ENCODE assay signal across 12 cellular contexts in the genomic region with DNA sequence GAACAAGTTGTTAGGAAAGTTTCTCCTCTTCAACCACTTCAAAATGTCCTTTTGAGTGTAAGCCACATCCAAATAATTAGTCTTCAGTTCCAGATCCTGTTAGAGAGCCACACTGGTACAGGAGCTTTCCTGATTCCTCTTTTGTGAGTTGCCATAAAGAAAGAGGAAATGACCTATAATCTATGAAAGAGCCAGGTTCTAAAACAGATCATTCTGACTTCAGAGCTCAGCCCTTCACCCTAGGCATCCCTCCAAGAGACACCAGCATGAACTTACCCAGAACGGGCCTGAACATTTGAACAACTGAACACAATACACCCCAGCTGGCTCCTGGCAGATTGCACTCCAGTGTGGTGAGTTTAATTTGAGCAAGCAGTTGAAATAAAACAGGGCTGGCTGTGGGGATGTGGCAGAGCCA. TPM values are rescaled to one million over a fixed set of nuclear protein-coding genes. Genes with fewer than 3 reads are reported as not detected.
DNase-seq lines count a peak whose midpoint lies in the region; ATAC-seq and TF ChIP-seq lines count a peak whose summit lies in the region.
"Had no signal": no experiment of that assay in that cellular context is flagged by ENCODE, and none has a peak within 500 bp of the region (broad histone marks: within the 10 kb centered on the region; RNA-seq: fewer than 3 reads in every experiment).

No MANE protein-coding gene starts in this region.

- H3K27ac ChIP-seq in lower lobe of right lung (no peak overlapping the region), prostate gland (no peak overlapping the region), smooth muscle cell (ENCODE audit: low read depth) (no peak overlapping the region)
- H3K27ac ChIP-seq: neural progenitor cell had no signal

- DNase-seq in GM12865 (ENCODE audit: low read depth) (peak; percentile 49), NCI-H1694 treated with DMSO at 0.1 percent for 48 hours (lab: John Stamatoyannopoulos, UW) (peak; percentile 80), lower lobe of right lung (no peak), prostate gland (ENCODE audit: low spot score) (no peak), cortex of kidney (lab: John Stamatoyannopoulos, UW) (no peak), smooth muscle cell (lab: John Stamatoyannopoulos, UW; ENCODE audit: unreplicated experiment) (no peak)
- DNase-seq: activated CD4-positive, CD25-positive, alpha-beta regulatory T cell treated with anti-CD3 and anti-CD28 coated beads, Interleukin-2, amount 50 U/mL, for 72 hours; endodermal cell; immature natural killer cell had no signal

- WGBS in prostate gland = 6% methylated on average over 1 of the region's 1 CpG
- WGBS in smooth muscle cell (ENCODE audit: low lambda C conversion rate) = 72% methylated on average over 1 of the region's 1 CpG

- no peaks in the 10 kb centered on the region for H3K4me1 ChIP-seq in lower lobe of right lung
- H3K4me1 ChIP-seq in prostate gland (replicated peaks) = no peaks in the 10 kb centered on the region
- H3K4me1 ChIP-seq in smooth muscle cell (ENCODE audit: low read depth) = no peaks in the 10 kb centered on the region
- H3K4me1 ChIP-seq: neural progenitor cell had no signal

- no peak overlapping the region for H3K4me3 ChIP-seq in GM12865 (ENCODE audit: low read depth, low read length)
- no peak overlapping the region for H3K4me3 ChIP-seq in lower lobe of right lung
- no peak overlapping the region for H3K4me3 ChIP-seq in prostate gland
- H3K4me3 ChIP-seq in smooth muscle cell = no peak overlapping the region
- H3K4me3 ChIP-seq: neural progenitor cell had no signal

- H3K79me2 ChIP-seq in smooth muscle cell (ENCODE audit: low read depth) = no peaks in the 10 kb centered on the region

- intact Hi-C loops in lower lobe of right lung (cut with DNase I) = no loop called here
- intact Hi-C loops in prostate gland (cut with DNase I) = no loop called here

- no peaks in the 10 kb centered on the region for H3K9me3 ChIP-seq in lower lobe of right lung
- no peaks in the 10 kb centered on the region for H3K9me3 ChIP-seq in prostate gland
- no peaks in the 10 kb centered on the region for H3K9me3 ChIP-seq in smooth muscle cell (replicated peaks; ENCODE audit: low read depth)

- no peaks in the 10 kb centered on the region for H3F3A ChIP-seq in smooth muscle cell (ENCODE audit: low read depth)

- no peaks in the 10 kb centered on the region for H3K27me3 ChIP-seq in lower lobe of right lung (ENCODE audit: low read depth)
- no peaks in the 10 kb centered on the region for H3K27me3 ChIP-seq in prostate gland (replicated peaks; ENCODE audit: insufficient read depth)
- no peaks in the 10 kb centered on the region for H3K27me3 ChIP-seq in smooth muscle cell (ENCODE audit: low read depth)
- H3K27me3 ChIP-seq: neural progenitor cell had no signal

- H2AFZ ChIP-seq in smooth muscle cell (ENCODE audit: low read depth) = no peak overlapping the region
- H2AFZ ChIP-seq: neural progenitor cell had no signal

- H3K9ac ChIP-seq in smooth muscle cell (ENCODE audit: low read depth) = no peak overlapping the region
- H3K9ac ChIP-seq: neural progenitor cell had no signal

- H3K36me3 ChIP-seq in lower lobe of right lung (no peaks in the 10 kb centered on the region), prostate gland (no peaks in the 10 kb centered on the region), smooth muscle cell (ENCODE audit: low read depth) (no peaks in the 10 kb centered on the region)
- H3K36me3 ChIP-seq: neural progenitor cell had no signal

- TF ChIP-seq POLR2A in prostate gland (IDR thresholded peaks at IDR 0.05) = no peak

- peaks cover 3% of the 10 kb centered on the region for H4K20me1 ChIP-seq in smooth muscle cell (ENCODE audit: low read depth)

- no peak for TF ChIP-seq CTCF in GM12865 (IDR thresholded peaks at IDR 0.05; ENCODE audit: insufficient read depth, low read depth, low read length, missing control alignments)
- TF ChIP-seq CTCF in lower lobe of right lung (IDR thresholded peaks at IDR 0.05) = no peak
- no peak for TF ChIP-seq CTCF in prostate gland (IDR thresholded peaks at IDR 0.05)
- no peak for TF ChIP-seq CTCF in smooth muscle cell (IDR thresholded peaks at IDR 0.05; ENCODE audit: borderline replicate concordance, insufficient read depth, poor library complexity, severe bottlenecking)

- ATAC-seq in GM21717 (IDR thresholded peaks at IDR 0.05; ENCODE audit: unreplicated experiment) (peak; percentile 55), lower lobe of right lung (peak; percentile 34 to 47), HG03457 (IDR thresholded peaks at IDR 0.05; ENCODE audit: unreplicated experiment) (no peak)

- H3K4me2 ChIP-seq in smooth muscle cell = no peak overlapping the region
- H3K4me2 ChIP-seq: neural progenitor cell had no signal

RNA-seq across cellular contexts. Expression of gene SLC1A1, which starts 25.7 kb away (rescaled TPM):
- total RNA-seq in lower lobe of right lung = 31.4 TPM
- total RNA-seq in prostate gland = 10 to 100 TPM in 1 of 2 donors, 1 to 10 TPM in 1; 2.9 to 13.1 TPM
- total RNA-seq in smooth muscle cell = 15.6 and 19.3 TPM in 2 replicates
- 6.1 and 11.3 TPM in 2 replicates for polyA plus RNA-seq in smooth muscle cell

Comparison
In these comparisons a context has a peak if more than half of its experiments do, and no peak if none do; other contexts are left out.
1. DNase-seq: peak in GM12865 (single experiment) and NCI-H1694 treated with DMSO at 0.1 percent for 48 hours (single experiment); none in lower lobe of right lung (single experiment), prostate gland (single experiment), cortex of kidney (single experiment) and smooth muscle cell (single experiment).